ENCODE assay signal across 1 cellular context in genomic region chr22:25741692-25742626, GRCh38.
TF ChIP-seq lines count a peak whose summit lies in the region.

MYO18B (plus strand) TSS chr22:25742188; CDS start chr22:25761093, 18,905 bp downstream.

TF ChIP-seq in K562, 482 proteins besides CTCF, POLR2A, EP300 and RAD21 (continued from another document and continues in another):
- no peak for TF ChIP-seq USF2 (CRISPR knock-in tag; IDR thresholded peaks at IDR 0.05)
- TF ChIP-seq NCOA4 (IDR thresholded peaks at IDR 0.05; ENCODE audit: partially characterized antibody): no peak
- TF ChIP-seq ZNF280B (CRISPR knock-in tag; IDR thresholded peaks at IDR 0.05): no peak
- peak; percentile 60; the same call in 1 of the 2 replicates for TF ChIP-seq ZNF668 (CRISPR knock-in tag; IDR thresholded peaks at IDR 0.05)
- TF ChIP-seq ZBTB33 (CRISPR knock-in tag; IDR thresholded peaks at IDR 0.05): no peak
- TF ChIP-seq ZNF232 (CRISPR knock-in tag; IDR thresholded peaks at IDR 0.05): no peak
- TF ChIP-seq HNRNPK (IDR thresholded peaks at IDR 0.05; ENCODE audit: low read depth, low read length, poor library complexity, severe bottlenecking): no peak
- TF ChIP-seq ZNF134 (CRISPR knock-in tag; conservative IDR thresholded peaks at IDR 0.05): 0 out of 2 replicates have a peak, but pooled peaks have one; percentile 27
- no peak for TF ChIP-seq MED1 (CRISPR knock-in tag; IDR thresholded peaks at IDR 0.05; ENCODE audit: borderline replicate concordance)
- no peak for TF ChIP-seq ZKSCAN1 (IDR thresholded peaks at IDR 0.05; ENCODE audit: low read depth, low read length)
- peak; percentile 49; the same call in 1 of the 2 replicates for TF ChIP-seq FOXJ2 (tag; IDR thresholded peaks at IDR 0.05)
- TF ChIP-seq ZNF583 (CRISPR knock-in tag; IDR thresholded peaks at IDR 0.05): no peak
- TF ChIP-seq CBX2 (IDR thresholded peaks at IDR 0.05; ENCODE audit: insufficient read depth, low read length, poor library complexity, severe bottlenecking): no peak
- TF ChIP-seq ARNT (IDR thresholded peaks at IDR 0.05): no peak
- TF ChIP-seq ZEB2 (IDR thresholded peaks at IDR 0.05): no peak
- TF ChIP-seq ZNF76 (CRISPR knock-in tag; IDR thresholded peaks at IDR 0.05; ENCODE audit: borderline replicate concordance): no peak
- TF ChIP-seq ZNF717 (CRISPR knock-in tag; IDR thresholded peaks at IDR 0.05): no peak
- TF ChIP-seq ZFX (CRISPR knock-in tag; IDR thresholded peaks at IDR 0.05): peak; percentile 59
- TF ChIP-seq ZNF561 (CRISPR knock-in tag; conservative IDR thresholded peaks at IDR 0.05): no peak
- TF ChIP-seq PHB (CRISPR knock-in tag; IDR thresholded peaks at IDR 0.05): no peak
- TF ChIP-seq ZNF253 (CRISPR knock-in tag; conservative IDR thresholded peaks at IDR 0.05): no peak
- no peak for TF ChIP-seq ATF6 (CRISPR knock-in tag; IDR thresholded peaks at IDR 0.05)
- TF ChIP-seq ZBTB12 (CRISPR knock-in tag; IDR thresholded peaks at IDR 0.05): no peak
- peak; percentile 82; the same call in 1 of the 2 replicates for TF ChIP-seq ATF7 (IDR thresholded peaks at IDR 0.05)
- TF ChIP-seq ZNF280A (IDR thresholded peaks at IDR 0.05; ENCODE audit: low read depth, partially characterized antibody): no peak
- no peak for TF ChIP-seq MXD1 (CRISPR knock-in tag; IDR thresholded peaks at IDR 0.05; ENCODE audit: borderline replicate concordance, poor library complexity, severe bottlenecking)
- TF ChIP-seq ELK3 (CRISPR knock-in tag; IDR thresholded peaks at IDR 0.05): no peak
- TF ChIP-seq SMARCC2 (IDR thresholded peaks at IDR 0.05; ENCODE audit: low read depth): no peak
- TF ChIP-seq ZBTB1 (CRISPR knock-in tag; IDR thresholded peaks at IDR 0.05; ENCODE audit: borderline replicate concordance, low read depth): no peak
- TF ChIP-seq NFE2 (IDR thresholded peaks at IDR 0.05; ENCODE audit: low read depth): peak; percentile 3; the same call in 1 of the 2 replicates
- TF ChIP-seq SIN3B (IDR thresholded peaks at IDR 0.05; ENCODE audit: low read depth): no peak
- TF ChIP-seq PHF21A (IDR thresholded peaks at IDR 0.05; ENCODE audit: borderline replicate concordance, low read depth): no peak
- no peak for TF ChIP-seq ZNF197 (CRISPR knock-in tag; IDR thresholded peaks at IDR 0.05; ENCODE audit: low read depth)
- peak; percentile 66; the same call in 1 of the 2 replicates for TF ChIP-seq NFRKB (IDR thresholded peaks at IDR 0.05; ENCODE audit: low read depth)
- no peak for TF ChIP-seq HEY1 (CRISPR knock-in tag; IDR thresholded peaks at IDR 0.05; ENCODE audit: borderline replicate concordance)
- no peak for TF ChIP-seq ILF3 (IDR thresholded peaks at IDR 0.05; ENCODE audit: borderline replicate concordance)
- no peak for TF ChIP-seq ZNF644 (tag; IDR thresholded peaks at IDR 0.05; ENCODE audit: low read depth)
- TF ChIP-seq EHMT2 (IDR thresholded peaks at IDR 0.05): no peak
- TF ChIP-seq CREB3 (tag; conservative IDR thresholded peaks at IDR 0.05; ENCODE audit: low read depth): no peak
- no peak for TF ChIP-seq MAFG (tag; conservative IDR thresholded peaks at IDR 0.05)
- no peak for TF ChIP-seq TFE3 (CRISPR knock-in tag; IDR thresholded peaks at IDR 0.05)
- TF ChIP-seq STAG1 (CRISPR knock-in tag; IDR thresholded peaks at IDR 0.05; ENCODE audit: borderline replicate concordance): no peak
- no peak for TF ChIP-seq DEAF1 (CRISPR knock-in tag; IDR thresholded peaks at IDR 0.05)
- TF ChIP-seq EZH2 (IDR thresholded peaks at IDR 0.05; ENCODE audit: borderline replicate concordance, low read depth, low read length): no peak
- TF ChIP-seq MLX (CRISPR knock-in tag; conservative IDR thresholded peaks at IDR 0.05): no peak
- TF ChIP-seq FIP1L1 (IDR thresholded peaks at IDR 0.05; ENCODE audit: low read depth, low read length, poor library complexity, severe bottlenecking): no peak
- no peak for TF ChIP-seq ELF1 (tag; IDR thresholded peaks at IDR 0.05)
